In the genomic region with DNA sequence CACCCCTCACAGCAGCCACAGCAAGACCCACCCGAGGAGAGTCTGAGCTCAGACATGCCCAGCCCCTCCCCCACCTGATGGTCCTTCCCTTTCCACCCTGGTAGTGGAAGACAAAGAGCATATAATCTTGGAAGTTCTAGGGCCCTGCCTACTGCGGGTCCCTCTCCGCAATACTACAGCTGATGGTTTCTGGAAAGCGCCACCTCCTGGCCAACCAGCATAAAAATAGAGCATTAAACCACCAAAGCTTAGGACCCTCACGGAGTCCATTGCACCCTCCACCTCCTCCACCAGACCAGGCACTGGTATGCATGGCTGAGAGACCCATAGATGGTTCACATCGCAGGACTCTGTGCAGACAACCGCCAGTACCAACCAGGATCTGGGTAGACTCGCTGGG, we compare ENCODE assay signal across 17 cellular contexts.
DNase-seq lines count a peak whose midpoint lies in the region; ATAC-seq and TF ChIP-seq lines count a peak whose summit lies in the region.
"Had no signal": no experiment of that assay in that cellular context is flagged by ENCODE, and none has a peak within 500 bp of the region (broad histone marks: within the 10 kb centered on the region; RNA-seq: fewer than 3 reads in every experiment).

No MANE protein-coding gene starts in this region.

- H2AK9ac ChIP-seq in IMR-90 (replicated peaks; ENCODE audit: low read depth, low read length, poor library complexity) = no peak overlapping the region

- no peaks in the 10 kb centered on the region for H3K4me1 Mint-ChIP-seq in endodermal cell
- no peaks in the 10 kb centered on the region for H3K4me1 Mint-ChIP-seq in osteocyte (ENCODE audit: unreplicated experiment)
- H3K4me1 Mint-ChIP-seq: activated CD4-positive, alpha-beta T cell treated with anti-CD3 and anti-CD28 coated beads, Interleukin-2, amount 10 ng/mL, durations not matched to agents 24 days and 14 days; CD14-positive monocyte had no signal

- H3K36me3 ChIP-seq in IMR-90 (ENCODE audit: control insufficient read depth, insufficient read depth, low read length) = 0 out of 2 replicates have a peak, but pooled peaks cover 1% of the 10 kb centered on the region
- H3K36me3 ChIP-seq in endodermal cell (ENCODE audit: control insufficient read depth, insufficient read depth, low read length) = no peaks in the 10 kb centered on the region
- H3K36me3 ChIP-seq: breast epithelium had no signal

- no peaks in the 10 kb centered on the region for H3K27me3 Mint-ChIP-seq in endodermal cell (ENCODE audit: insufficient read depth)
- H3K27me3 Mint-ChIP-seq in osteocyte (ENCODE audit: unreplicated experiment) = no peaks in the 10 kb centered on the region
- H3K27me3 Mint-ChIP-seq: activated CD4-positive, alpha-beta T cell treated with anti-CD3 and anti-CD28 coated beads, Interleukin-2, amount 10 ng/mL, durations not matched to agents 24 days and 14 days had no signal

- no peak overlapping the region for H3K4me3 Mint-ChIP-seq in endodermal cell
- no peak overlapping the region for H3K4me3 Mint-ChIP-seq in osteocyte (ENCODE audit: unreplicated experiment)
- H3K4me3 Mint-ChIP-seq: activated CD4-positive, alpha-beta T cell treated with anti-CD3 and anti-CD28 coated beads, Interleukin-2, amount 10 ng/mL, durations not matched to agents 24 days and 14 days; CD14-positive monocyte had no signal

- H2BK20ac ChIP-seq in IMR-90 (ENCODE audit: low read depth, low read length) = no peak overlapping the region

- dilution Hi-C loops in IMR-90 (cut with HindIII; ENCODE audit: low sequenced_read_pairs, unreplicated experiment) = no loop called here

- no peak for ATAC-seq in IMR-90 (ENCODE audit: low read depth)

- H3K14ac ChIP-seq in IMR-90 (replicated peaks; ENCODE audit: low read depth, low read length) = no peak overlapping the region

- no peak overlapping the region for H4K5ac ChIP-seq in IMR-90 (ENCODE audit: low read depth, low read length)

- H2AK5ac ChIP-seq in IMR-90 (ENCODE audit: low read depth, low read length) = no peak overlapping the region

- no peaks in the 10 kb centered on the region; a peak in 1 of 4 replicates for H3K79me1 ChIP-seq in IMR-90 (ENCODE audit: low read depth in 1 of 2, low read length in 2 of 2)

- in situ Hi-C loops in IMR-90 (cut with MboI; ENCODE audit: low sequenced_read_pairs) = no loop called here
- in situ Hi-C loops in G401 (cut with HindIII; ENCODE audit: low sequenced_read_pairs) = no loop called here

- peaks cover 26% of the 10 kb centered on the region for H3K36me3 Mint-ChIP-seq in endodermal cell (ENCODE audit: low read depth)
- peaks cover 21% of the 10 kb centered on the region for H3K36me3 Mint-ChIP-seq in osteocyte (ENCODE audit: unreplicated experiment)

- CTCF ChIA-PET in IMR-90 (lab: Yijun Ruan, JAX) = no interaction called here

- H3K27me3 ChIP-seq in IMR-90 (ENCODE audit: control insufficient read depth, insufficient read depth, low read length) = no peaks in the 10 kb centered on the region
- H3K27me3 ChIP-seq in endodermal cell (ENCODE audit: control insufficient read depth, insufficient read depth, low read length, poor library complexity, severe bottlenecking) = no peaks in the 10 kb centered on the region
- H3K27me3 ChIP-seq: esophagus muscularis mucosa had no signal

- TF ChIP-seq POLR2A in IMR-90 (IDR thresholded peaks at IDR 0.05; ENCODE audit: low read depth, low read length) = no peak

- no peak overlapping the region for H4K8ac ChIP-seq in IMR-90 (ENCODE audit: low read depth in 2 of 2, low read length in 2 of 2)

- H2BK120ac ChIP-seq in IMR-90 (ENCODE audit: low read depth, low read length) = no peak overlapping the region

- H3K9me3 ChIP-seq in IMR-90 (ENCODE audit: control insufficient read depth, insufficient read depth, low read length) (no peaks in the 10 kb centered on the region), endodermal cell (ENCODE audit: control insufficient read depth, low read length) (no peaks in the 10 kb centered on the region)
- H3K9me3 ChIP-seq: breast epithelium, esophagus muscularis mucosa had no signal

- H3K4ac ChIP-seq in IMR-90 (ENCODE audit: low read depth, low read length) = no peak overlapping the region

- H3K27ac Mint-ChIP-seq in endodermal cell (no peak overlapping the region), osteocyte (ENCODE audit: unreplicated experiment) (no peak overlapping the region)
- H3K27ac Mint-ChIP-seq: activated CD4-positive, alpha-beta T cell treated with anti-CD3 and anti-CD28 coated beads, Interleukin-2, amount 10 ng/mL, durations not matched to agents 24 days and 14 days had no signal

- H3K9me3 Mint-ChIP-seq in endodermal cell (peaks cover 68% of the 10 kb centered on the region), osteocyte (ENCODE audit: unreplicated experiment) (peaks cover 36% of the 10 kb centered on the region)
- H3K9me3 Mint-ChIP-seq: activated CD4-positive, alpha-beta T cell treated with anti-CD3 and anti-CD28 coated beads, Interleukin-2, amount 10 ng/mL, durations not matched to agents 24 days and 14 days had no signal

- DNase-seq in DMS53 (lab: John Stamatoyannopoulos, UW) (peak; percentile 2), DMS53 treated with DMSO at 0.1 percent for 48 hours (lab: John Stamatoyannopoulos, UW; ENCODE audit: unreplicated experiment) (no peak), IMR-90 (no peak), endodermal cell (peak; percentile 75), osteocyte (ENCODE audit: extremely low spot score, unreplicated experiment) (no peak), G401 (ENCODE audit: low spot score) (no peak), NCI-H2107 treated with DMSO at 0.1 percent for 48 hours (lab: John Stamatoyannopoulos, UW; ENCODE audit: unreplicated experiment) (no peak), NCI-H345 (lab: John Stamatoyannopoulos, UW) (no peak)
- DNase-seq: activated CD4-positive, alpha-beta T cell treated with anti-CD3 and anti-CD28 coated beads, Interleukin-2, amount 10 ng/mL, durations not matched to agents 24 days and 14 days; activated effector memory CD4-positive, alpha-beta T cell treated with Interleukin-2 at 50 U/mL for 16 hours; stimulated activated CD4-positive, alpha-beta T cell treated with anti-CD3 and anti-CD28 coated beads, Interleukin-4, amount 100 ng/mL, for 1 hour; stomach had no signal

- H3K18ac ChIP-seq in IMR-90 (ENCODE audit: low read depth, low read length) = no peak overlapping the region

- H3K23ac ChIP-seq in IMR-90 (ENCODE audit: low read depth, low read length) = no peak overlapping the region

- no TSS peak for BruUV-seq in IMR-90 (replicated peaks; lab: Mats Ljungman, UMichigan)

- no peak overlapping the region for H3K56ac ChIP-seq in IMR-90 (ENCODE audit: extremely low read depth, insufficient read depth, low read length)

- TF ChIP-seq CTCF in IMR-90 (conservative IDR thresholded peaks at IDR 0.05; ENCODE audit: low read depth, low read length) (0 out of 2 replicates have a peak, but pooled peaks have one; percentile 8), endodermal cell (conservative IDR thresholded peaks at IDR 0.05) (peak; percentile 63), osteocyte (IDR thresholded peaks at IDR 0.05) (peak; percentile 10)

- no peaks in the 10 kb centered on the region for H4K20me1 ChIP-seq in IMR-90 (ENCODE audit: insufficient read depth, low read length)

- no CpG with 5 or more reads among the region's 8 CpGs for WGBS in IMR-90 (ENCODE audit: extremely low coverage in 2 of 2, insufficient read length in 1 of 2), 2 experiments
- 90% methylated on average over 8 of the region's 8 CpGs; no CpG with 5 or more reads in 1 of the 2 experiments for WGBS in endodermal cell (ENCODE audit: insufficient coverage in 1 of 2, insufficient read length in 1 of 2), 2 experiments

- intact Hi-C loops in IMR-90 (cut with micrococcal nuclease) = no loop called here

- H3K27ac ChIP-seq in IMR-90 (ENCODE audit: insufficient read depth, low read length) = no peak overlapping the region
- no peak overlapping the region for H3K27ac ChIP-seq in endodermal cell (ENCODE audit: low read depth, low read length)
- H3K27ac ChIP-seq: breast epithelium, esophagus muscularis mucosa, RWPE1, stomach had no signal

- H2BK15ac ChIP-seq in IMR-90 (ENCODE audit: low read depth, low read length) = no peak overlapping the region

- H3K4me1 ChIP-seq in IMR-90 (ENCODE audit: control insufficient read depth, insufficient read depth, low read length) (no peaks in the 10 kb centered on the region), endodermal cell (ENCODE audit: control insufficient read depth, insufficient read depth, low read length) (no peaks in the 10 kb centered on the region)
- H3K4me1 ChIP-seq: breast epithelium, esophagus muscularis mucosa, stomach had no signal

- H2AFZ ChIP-seq in IMR-90 (replicated peaks; ENCODE audit: low read length, poor library complexity) = no peak overlapping the region

- POLR2A ChIA-PET in IMR-90 (lab: Charles Lee; ENCODE audit: unreplicated experiment) = no interaction called here

- no peaks in the 10 kb centered on the region for H3K9me1 ChIP-seq in IMR-90 (ENCODE audit: insufficient read depth, low read length)

- no peak overlapping the region for H2BK5ac ChIP-seq in IMR-90 (ENCODE audit: low read depth, low read length, poor library complexity, severe bottlenecking)

- no peak overlapping the region for H3K9ac ChIP-seq in IMR-90 (ENCODE audit: low read depth, low read length)
- H3K9ac ChIP-seq in endodermal cell (ENCODE audit: extremely low read depth, low read length, poor library complexity, severe bottlenecking) = no peak overlapping the region

- TF ChIP-seq RAD21 in IMR-90 (IDR thresholded peaks at IDR 0.05; ENCODE audit: low read length) = no peak

- H3K4me3 ChIP-seq in IMR-90 (ENCODE audit: insufficient read depth, low read depth, low read length) (no peak overlapping the region), endodermal cell (ENCODE audit: low read length) (no peak overlapping the region)
- H3K4me3 ChIP-seq: breast epithelium, esophagus muscularis mucosa, smooth muscle cell, stomach had no signal

- no peak overlapping the region for H4K91ac ChIP-seq in IMR-90 (ENCODE audit: insufficient read depth, low read depth, low read length)

- no peak overlapping the region for H3K4me2 ChIP-seq in IMR-90 (ENCODE audit: low read depth, low read length)
- H3K4me2 ChIP-seq: smooth muscle cell had no signal

TF ChIP-seq in IMR-90, 13 proteins besides CTCF, POLR2A, EP300 and RAD21 (continues in another document):
- TF ChIP-seq FOS (IDR thresholded peaks at IDR 0.05; ENCODE audit: low read depth, low read length) = no peak
- TF ChIP-seq, protein P1, sequence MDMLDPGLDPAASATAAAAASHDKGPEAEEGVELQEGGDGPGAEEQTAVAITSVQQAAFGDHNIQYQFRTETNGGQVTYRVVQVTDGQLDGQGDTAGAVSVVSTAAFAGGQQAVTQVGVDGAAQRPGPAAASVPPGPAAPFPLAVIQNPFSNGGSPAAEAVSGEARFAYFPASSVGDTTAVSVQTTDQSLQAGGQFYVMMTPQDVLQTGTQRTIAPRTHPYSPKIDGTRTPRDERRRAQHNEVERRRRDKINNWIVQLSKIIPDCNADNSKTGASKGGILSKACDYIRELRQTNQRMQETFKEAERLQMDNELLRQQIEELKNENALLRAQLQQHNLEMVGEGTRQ (IDR thresholded peaks at IDR 0.05; ENCODE audit: low read depth, low read length) = no peak

Comparison
In these comparisons a context has a peak if more than half of its experiments do, and no peak if none do; other contexts are left out.
1. DNase-seq: peak in DMS53 (single experiment) and endodermal cell (single experiment); none in DMS53 treated with DMSO at 0.1 percent for 48 hours (single experiment), IMR-90 (single experiment), osteocyte (single experiment), G401 (single experiment), NCI-H2107 treated with DMSO at 0.1 percent for 48 hours (single experiment) and NCI-H345 (single experiment).
2. CTCF ChIP-seq: peak in every context shown above with its lines; median percentile 63 in endodermal cell; 10 in osteocyte; 8 in IMR-90.